Comparison of ENCODE assay signal across 8 cellular contexts in the genomic region with DNA sequence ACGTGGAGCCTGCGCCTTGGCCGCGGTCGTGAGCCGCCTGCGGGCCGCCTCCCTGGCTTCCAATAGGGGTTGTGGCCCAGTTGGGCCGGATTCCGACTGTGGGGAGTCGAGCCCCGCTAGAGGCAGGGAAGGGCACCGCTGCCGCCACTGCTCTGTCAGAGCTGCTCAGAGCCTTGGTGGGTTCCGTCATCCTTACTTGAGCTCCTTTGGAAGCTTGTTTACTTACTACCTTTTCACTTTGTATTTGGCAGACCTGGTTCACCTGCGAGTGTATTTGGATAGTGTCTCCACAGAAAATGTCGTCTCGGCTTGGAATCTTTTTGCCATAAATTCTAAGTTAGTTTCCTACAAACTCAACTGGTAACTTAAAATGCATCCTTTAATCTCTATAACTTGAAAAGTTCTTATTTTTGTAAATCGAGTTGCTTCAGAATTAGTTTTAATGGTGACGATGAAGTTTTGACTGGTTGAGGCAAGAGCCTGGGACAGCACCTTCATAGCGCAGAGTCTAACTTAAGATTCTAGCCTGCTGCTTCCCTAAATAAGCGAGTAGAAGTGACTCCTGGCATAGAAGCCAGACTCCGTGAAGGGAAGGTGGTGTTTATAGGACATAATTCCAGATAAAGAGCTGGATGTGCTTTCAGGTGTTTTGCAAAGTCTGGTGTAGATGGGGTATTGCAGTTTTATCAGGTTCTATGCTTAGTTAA. TPM values are rescaled to one million over a fixed set of nuclear protein-coding genes. Genes with fewer than 3 reads are reported as not detected.
DNase-seq lines count a peak whose midpoint lies in the region; ATAC-seq and TF ChIP-seq lines count a peak whose summit lies in the region.

No MANE protein-coding gene starts in this region.

- peak overlapping the region; percentile 93 for H3K4me3 Mint-ChIP-seq in glutamatergic neuron (ENCODE audit: unreplicated experiment)

- no peaks in the 10 kb centered on the region for H3K36me3 Mint-ChIP-seq in glutamatergic neuron (ENCODE audit: unreplicated experiment)

- H3K4me1 ChIP-seq in A673 (ENCODE audit: insufficient read depth, low read length, poor library complexity, severe bottlenecking) (no peaks in the 10 kb centered on the region), skeletal muscle satellite cell (ENCODE audit: control insufficient read depth, insufficient read depth, low read length) (peaks cover 28% of the 10 kb centered on the region)

- H3K36me3 ChIP-seq in A673 (ENCODE audit: insufficient read depth, low read length, poor library complexity, severe bottlenecking) (no peaks in the 10 kb centered on the region), WERI-Rb-1 (peaks cover 10% of the 10 kb centered on the region), skeletal muscle satellite cell (ENCODE audit: insufficient read depth, low read length) (no peaks in the 10 kb centered on the region)

- CTCF ChIA-PET in A673 (lab: Charles Lee), result no interaction called here

- peaks cover 8% of the 10 kb centered on the region for H3K27me3 Mint-ChIP-seq in glutamatergic neuron (ENCODE audit: unreplicated experiment)

- H3K9me3 Mint-ChIP-seq in glutamatergic neuron (ENCODE audit: unreplicated experiment), result peaks cover 9% of the 10 kb centered on the region

- H3K27ac ChIP-seq in A673 (ENCODE audit: low read depth, low read length, poor library complexity, severe bottlenecking) (peak overlapping the region; percentile 91), WERI-Rb-1 (peak overlapping the region; percentile 93)

- POLR2A ChIA-PET in A673 (lab: Charles Lee; ENCODE audit: low non-redundant PET), result no interaction called here

- H3K27ac Mint-ChIP-seq in glutamatergic neuron (ENCODE audit: unreplicated experiment), result peak overlapping the region; percentile 65

- no TSS peak for BruUV-seq in A673 (replicated peaks; lab: Mats Ljungman, UMichigan)

- peaks cover 11% of the 10 kb centered on the region for H3K4me1 Mint-ChIP-seq in glutamatergic neuron (ENCODE audit: low read depth, unreplicated experiment)

- peak; percentile 20 for ATAC-seq in GM18861 (IDR thresholded peaks at IDR 0.05; ENCODE audit: unreplicated experiment)
- peak; percentile 22 for ATAC-seq in HG03135 (IDR thresholded peaks at IDR 0.05; ENCODE audit: unreplicated experiment)

- H3K9me3 ChIP-seq in A673 (ENCODE audit: low read depth, low read length, poor library complexity, severe bottlenecking) (no peaks in the 10 kb centered on the region), WERI-Rb-1 (ENCODE audit: severe bottlenecking) (no peaks in the 10 kb centered on the region), skeletal muscle satellite cell (replicated peaks; ENCODE audit: low read length) (no peaks in the 10 kb centered on the region)

- no peak for TF ChIP-seq CTCF in A673 (conservative IDR thresholded peaks at IDR 0.05; ENCODE audit: low read depth, low read length)
- no peak for TF ChIP-seq CTCF in WERI-Rb-1 (IDR thresholded peaks at IDR 0.05; ENCODE audit: low read depth, low read length)
- no peak for TF ChIP-seq CTCF in glutamatergic neuron (IDR thresholded peaks at IDR 0.05; ENCODE audit: partially characterized antibody, unreplicated experiment)

- peak overlapping the region; percentile 97 for H3K4me2 ChIP-seq in skeletal muscle satellite cell (ENCODE audit: low read length)

- peak overlapping the region; percentile 90 for H3K9ac ChIP-seq in skeletal muscle satellite cell (ENCODE audit: low read depth, low read length)

- H3K4me3 ChIP-seq in A673 (ENCODE audit: low read depth, low read length, poor library complexity, severe bottlenecking) (peak overlapping the region; percentile 76), WERI-Rb-1 (ENCODE audit: low read depth, low read length) (peak overlapping the region; percentile 76), skeletal muscle satellite cell (ENCODE audit: low read length) (peak overlapping the region; percentile 91)

- H3K27me3 ChIP-seq in A673 (replicated peaks; ENCODE audit: insufficient read depth, low read depth, low read length, poor library complexity), result no peaks in the 10 kb centered on the region
- H3K27me3 ChIP-seq in WERI-Rb-1 (ENCODE audit: insufficient read depth, low read depth, severe bottlenecking), result no peaks in the 10 kb centered on the region
- no peaks in the 10 kb centered on the region for H3K27me3 ChIP-seq in skeletal muscle satellite cell (ENCODE audit: control insufficient read depth, insufficient read depth, low read length)

- intact Hi-C loops in A673 (cut with micrococcal nuclease; ENCODE audit: unreplicated experiment), result no loop called here

- DNase-seq in A673 (ENCODE audit: low spot score) (no peak), WERI-Rb-1 (no peak), glutamatergic neuron (no peak), GM19240 (ENCODE audit: insufficient read length, low spot score) (no peak), NCI-H2171 treated with DMSO at 0.1 percent for 48 hours (lab: John Stamatoyannopoulos, UW) (no peak)

RNA-seq across cellular contexts. Expression of gene DAG1, which starts 0.8 kb away (rescaled TPM):
- total RNA-seq in A673 (2021) (36.5 and 36.8 TPM in 2 replicates), glutamatergic neuron (ENCODE audit: unreplicated experiment) (46.8 TPM)
- total RNA-seq in skeletal muscle satellite cell (2012; rRNA removed), result 32.2 and 36.9 TPM in 2 replicates

RNA-seq across cellular contexts. Expression of gene NICN1, which starts 41.7 kb away (rescaled TPM):
- total RNA-seq in A673 (2021), result 2.9 and 6.8 TPM in 2 replicates
- total RNA-seq in glutamatergic neuron (ENCODE audit: unreplicated experiment), result 38.7 TPM
- 2.0 and 4.6 TPM in 2 replicates for total RNA-seq in skeletal muscle satellite cell (2012; rRNA removed)

RNA-seq across cellular contexts. Expression of gene AMT, which starts 48.6 kb away (rescaled TPM):
- total RNA-seq in A673 (2021), result 1.3 and 2.1 TPM in 2 replicates
- 12.4 TPM for total RNA-seq in glutamatergic neuron (ENCODE audit: unreplicated experiment)
- not detected in 2 replicates for total RNA-seq in skeletal muscle satellite cell (2012; rRNA removed)

RNA-seq across cellular contexts. Expression of gene TCTA, which starts 58.6 kb away (rescaled TPM):
- total RNA-seq in A673 (2021), result 11.6 and 12.0 TPM in 2 replicates
- total RNA-seq in glutamatergic neuron (ENCODE audit: unreplicated experiment), result 27.7 TPM
- 16.8 and 17.7 TPM in 2 replicates for total RNA-seq in skeletal muscle satellite cell (2012; rRNA removed)

RNA-seq across cellular contexts. Expression of gene RHOA, which starts 59.1 kb away (rescaled TPM):
- total RNA-seq in A673 (2021) (194 and 198 TPM in 2 replicates), glutamatergic neuron (ENCODE audit: unreplicated experiment) (262 TPM)
- 622 and 735 TPM in 2 replicates for total RNA-seq in skeletal muscle satellite cell (2012; rRNA removed)
